In the genomic region with DNA sequence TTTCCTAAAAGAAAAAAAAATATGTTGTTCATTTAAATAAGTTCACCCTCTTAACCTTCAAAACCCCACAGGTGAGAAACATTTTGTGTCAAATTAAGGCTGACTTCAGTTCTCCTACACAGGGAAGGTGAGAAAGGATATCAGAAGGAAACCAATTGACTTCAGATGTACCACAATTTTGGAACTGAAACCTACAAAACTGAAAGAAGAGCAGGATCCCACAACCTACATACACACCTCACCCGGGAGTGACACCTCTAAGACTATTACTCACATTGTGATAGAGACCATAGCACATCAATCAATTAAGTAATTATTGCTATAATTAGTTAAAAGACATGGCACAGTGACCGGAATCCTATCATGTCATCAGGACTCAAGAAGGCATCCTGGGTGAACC, we compare ENCODE assay signal across 31 cellular contexts. TPM values are rescaled to one million over a fixed set of nuclear protein-coding genes. Genes with fewer than 3 reads are reported as not detected.
"Had no signal": no experiment of that assay in that cellular context is flagged by ENCODE, and none has a peak within 500 bp of the region (broad histone marks: within the 10 kb centered on the region; RNA-seq: fewer than 3 reads in every experiment).

No MANE protein-coding gene starts in this region.

- H3K4me1 ChIP-seq: gastrocnemius medialis had no signal

- ATAC-seq: activated CD4-positive, alpha-beta T cell treated with anti-CD3 and anti-CD28 coated beads for 36 hours; activated naive CD8-positive, alpha-beta T cell treated with anti-CD3 and anti-CD28 coated beads, Interleukin-2, amount 50 U/mL, for 24 hours; activated T-cell treated with anti-CD3 and anti-CD28 coated beads, Interleukin-2, amount 50 U/mL, for 72 hours; body of pancreas; effector memory CD8-positive, alpha-beta T cell; foreskin keratinocyte; gastrocnemius medialis; heart left ventricle had no signal

- H3K27me3 Mint-ChIP-seq: activated CD4-positive, alpha-beta memory T cell treated with anti-CD3 and anti-CD28 coated beads, Interleukin-2, amount 10 ng/mL, durations not matched to agents 7 days and 5 days; activated naive CD8-positive, alpha-beta T cell treated with anti-CD3 and anti-CD28 coated beads, Interleukin-2, amount 50 U/mL, for 24 hours; effector memory CD8-positive, alpha-beta T cell had no signal

- H3K27ac Mint-ChIP-seq: activated CD4-positive, alpha-beta memory T cell treated with anti-CD3 and anti-CD28 coated beads, Interleukin-2, amount 10 ng/mL, durations not matched to agents 7 days and 5 days; activated CD4-positive, alpha-beta T cell treated with anti-CD3 and anti-CD28 coated beads for 36 hours; activated CD4-positive, alpha-beta T cell treated with anti-CD3 and anti-CD28 coated beads, Interleukin-2, amount 10 ng/mL, durations not matched to agents 24 days and 14 days; activated naive CD4-positive, alpha-beta T cell treated with anti-CD3 and anti-CD28 coated beads, Interleukin-2, amount 10 ng/mL, durations not matched to agents 7 days and 5 days; activated naive CD4-positive, alpha-beta T cell treated with anti-CD3 and anti-CD28 coated beads, Interleukin-2, amount 50 U/mL, for 72 hours; activated naive CD8-positive, alpha-beta T cell treated with anti-CD3 and anti-CD28 coated beads, Interleukin-2, amount 50 U/mL, for 24 hours; activated T-cell treated with anti-CD3 and anti-CD28 coated beads, Interleukin-2, amount 50 U/mL, for 24 hours; activated T-cell treated with anti-CD3 and anti-CD28 coated beads, Interleukin-2, amount 50 U/mL, for 72 hours; effector memory CD8-positive, alpha-beta T cell had no signal

- H3K4me3 ChIP-seq: adrenal gland, body of pancreas, esophagus muscularis mucosa, gastrocnemius medialis, heart left ventricle had no signal

- H3K36me3 Mint-ChIP-seq: activated naive CD4-positive, alpha-beta T cell treated with anti-CD3 and anti-CD28 coated beads, Interleukin-2, amount 10 ng/mL, durations not matched to agents 7 days and 5 days; activated naive CD4-positive, alpha-beta T cell treated with anti-CD3 and anti-CD28 coated beads, Interleukin-2, amount 50 U/mL, for 72 hours had no signal

- H3K27me3 ChIP-seq: adrenal gland, body of pancreas, esophagus muscularis mucosa, foreskin keratinocyte, gastrocnemius medialis, heart left ventricle had no signal

- H3K9me3 ChIP-seq: adrenal gland, body of pancreas had no signal

- H3K9me3 Mint-ChIP-seq: activated CD4-positive, alpha-beta T cell treated with anti-CD3 and anti-CD28 coated beads, Interleukin-2, amount 10 ng/mL, durations not matched to agents 24 days and 14 days; activated naive CD8-positive, alpha-beta T cell treated with anti-CD3 and anti-CD28 coated beads, Interleukin-2, amount 50 U/mL, for 24 hours; activated T-cell treated with anti-CD3 and anti-CD28 coated beads, Interleukin-2, amount 50 U/mL, for 24 hours had no signal

- DNase-seq: activated CD4-positive, alpha-beta memory T cell treated with anti-CD3 and anti-CD28 coated beads, Interleukin-2, amount 10 ng/mL, durations not matched to agents 7 days and 5 days; activated CD4-positive, alpha-beta T cell treated with anti-CD3 and anti-CD28 coated beads for 36 hours; activated CD4-positive, alpha-beta T cell treated with anti-CD3 and anti-CD28 coated beads, Interleukin-2, amount 10 ng/mL, durations not matched to agents 24 days and 14 days; activated CD4-positive, alpha-beta T cell treated with anti-CD3 and anti-CD28 coated beads, Interleukin-2, amount 50 U/mL, for 4 hours; activated CD4-positive, CD25-positive, alpha-beta regulatory T cell; activated CD4-positive, CD25-positive, alpha-beta regulatory T cell treated with anti-CD3 and anti-CD28 coated beads, Interleukin-2, amount 50 U/mL, for 72 hours; activated CD8-positive, alpha-beta memory T cell treated with anti-CD3 and anti-CD28 coated beads, Interleukin-2, amount 50 U/mL, for 48 hours; activated gamma-delta T cell; activated naive CD4-positive, alpha-beta T cell; activated naive CD4-positive, alpha-beta T cell treated with anti-CD3 and anti-CD28 coated beads, Interleukin-2, amount 10 ng/mL, durations not matched to agents 7 days and 5 days; activated naive CD8-positive, alpha-beta T cell treated with anti-CD3 and anti-CD28 coated beads, Interleukin-2, amount 50 U/mL, for 24 hours; activated T-cell treated with anti-CD3 and anti-CD28 coated beads for 4 hours; activated T-cell treated with anti-CD3 and anti-CD28 coated beads, Interleukin-2, amount 50 U/mL, for 24 hours; activated T-cell treated with anti-CD3 and anti-CD28 coated beads, Interleukin-2, amount 50 U/mL, for 72 hours; adrenal gland; amygdala; aorta; body of pancreas; caudate nucleus; cortex of kidney; dermis blood vessel endothelial cell; effector CD4-positive, alpha-beta T cell; effector memory CD8-positive, alpha-beta T cell; erythroblast; foreskin keratinocyte; gastrocnemius medialis; glutamatergic neuron; heart left ventricle; T-helper 2 cell had no signal

- H3K27ac ChIP-seq: adrenal gland, body of pancreas, esophagus muscularis mucosa, foreskin keratinocyte, gastrocnemius medialis, heart left ventricle had no signal

- H3K4me3 Mint-ChIP-seq: activated CD4-positive, alpha-beta memory T cell treated with anti-CD3 and anti-CD28 coated beads, Interleukin-2, amount 10 ng/mL, durations not matched to agents 7 days and 5 days; activated CD4-positive, alpha-beta T cell treated with anti-CD3 and anti-CD28 coated beads for 36 hours; activated CD4-positive, alpha-beta T cell treated with anti-CD3 and anti-CD28 coated beads, Interleukin-2, amount 10 ng/mL, durations not matched to agents 24 days and 14 days; activated naive CD4-positive, alpha-beta T cell treated with anti-CD3 and anti-CD28 coated beads, Interleukin-2, amount 10 ng/mL, durations not matched to agents 7 days and 5 days; activated naive CD8-positive, alpha-beta T cell treated with anti-CD3 and anti-CD28 coated beads, Interleukin-2, amount 50 U/mL, for 24 hours; activated T-cell treated with anti-CD3 and anti-CD28 coated beads, Interleukin-2, amount 50 U/mL, for 24 hours; activated T-cell treated with anti-CD3 and anti-CD28 coated beads, Interleukin-2, amount 50 U/mL, for 72 hours; effector memory CD8-positive, alpha-beta T cell had no signal

- H3K36me3 ChIP-seq: adrenal gland, esophagus muscularis mucosa, gastrocnemius medialis, heart left ventricle had no signal

RNA-seq across cellular contexts. Expression of a gene that starts 47.0 kb away (rescaled TPM):
- total RNA-seq: activated CD4-positive, alpha-beta memory T cell treated with anti-CD3 and anti-CD28 coated beads, Interleukin-2, amount 10 ng/mL, durations not matched to agents 7 days and 5 days; activated CD4-positive, alpha-beta T cell treated with anti-CD3 and anti-CD28 coated beads for 36 hours; activated CD4-positive, alpha-beta T cell treated with anti-CD3 and anti-CD28 coated beads, Interleukin-2, amount 10 ng/mL, durations not matched to agents 24 days and 14 days; activated naive CD4-positive, alpha-beta T cell treated with anti-CD3 and anti-CD28 coated beads, Interleukin-2, amount 50 U/mL, for 72 hours; activated T-cell treated with anti-CD3 and anti-CD28 coated beads, Interleukin-2, amount 50 U/mL, for 72 hours had no signal
